In the genomic region with DNA sequence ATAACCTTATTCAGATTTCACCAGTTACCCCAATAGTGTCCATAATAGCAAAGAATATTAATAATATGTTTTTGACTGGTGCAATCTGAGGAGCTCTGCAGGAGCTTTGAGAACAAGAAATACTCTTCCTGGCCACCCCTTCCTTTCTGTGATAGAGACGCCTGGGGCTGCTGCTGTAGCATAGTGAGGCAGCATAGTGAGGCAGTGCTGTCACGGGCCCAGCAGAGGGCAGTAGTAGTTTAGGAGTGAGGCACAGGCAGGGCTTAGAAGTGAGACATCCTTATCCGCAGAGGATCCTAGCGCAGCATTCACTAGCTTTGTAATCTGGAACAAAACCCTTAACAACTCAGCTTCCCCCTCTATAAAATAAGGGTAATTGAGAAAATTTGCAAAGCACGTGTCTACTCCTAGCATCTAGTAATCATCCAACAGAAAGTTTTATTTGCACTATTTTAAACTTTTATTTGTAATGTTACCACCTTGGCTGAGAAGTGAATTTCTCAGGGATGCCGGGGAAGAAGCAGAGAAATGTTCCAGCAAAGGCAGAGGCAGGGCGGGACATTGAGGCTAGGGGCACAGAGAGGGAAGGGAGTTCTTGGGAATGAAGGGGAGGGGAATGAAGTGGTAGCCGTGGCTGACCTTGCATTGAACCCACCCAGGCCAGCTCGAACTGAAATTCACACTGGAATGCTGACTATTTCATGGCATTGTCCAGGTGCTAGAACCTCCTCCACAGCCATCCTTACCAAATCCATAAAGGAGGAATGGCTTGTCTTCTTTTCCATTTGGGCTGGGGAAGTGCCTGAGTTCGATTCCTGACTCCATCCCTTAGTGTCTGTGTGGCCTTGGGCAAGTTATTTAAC, we compare ENCODE assay signal across 8 cellular contexts.
DNase-seq lines count a peak whose midpoint lies in the region; ATAC-seq, FAIRE-seq and TF ChIP-seq lines count a peak whose summit lies in the region.

No MANE protein-coding gene starts in this region.

- intact Hi-C loops in pancreas (cut with DNase I): loop anchor here in 1 of 3 donors (10.0 kb wide), 1 partner anchor 239 kb away; no protein-coding TSS in a partner anchor
- intact Hi-C loops in transverse colon (cut with DNase I; ENCODE audit: low total_unique reads): no loop called here

- H3K27me3 ChIP-seq in SJCRH30 (no peaks in the 10 kb centered on the region), gastroesophageal sphincter (no peaks in the 10 kb centered on the region), pancreas (no peaks in the 10 kb centered on the region), transverse colon (no peaks in the 10 kb centered on the region)

- H3K27ac ChIP-seq in SJCRH30: no peak overlapping the region
- no peak overlapping the region for H3K27ac ChIP-seq in gastroesophageal sphincter
- H3K27ac ChIP-seq in pancreas: no peak overlapping the region
- H3K27ac ChIP-seq in transverse colon: no peak overlapping the region

- H3K36me3 ChIP-seq in SJCRH30 (no peaks in the 10 kb centered on the region), gastroesophageal sphincter (peaks cover 0 to 13% of the 10 kb centered on the region in 2 donors), pancreas (no peaks in the 10 kb centered on the region), transverse colon (no peaks in the 10 kb centered on the region)

- DNase-seq in H54 (ENCODE audit: insufficient read length, low spot score) (peak; percentile 71), M059J (ENCODE audit: low read depth) (peak; percentile 78), SJCRH30 (peak; percentile 71 to 82), pancreas (peak; percentile 39 to 78 (median 62)), transverse colon (peak; percentile 69)
- DNase-seq in activated effector memory CD4-positive, alpha-beta T cell treated with anti-CD3 and anti-CD28 coated beads, Interleukin-2, amount 50 U/mL, for 16 hours: peak; percentile 86

- H3K9me3 ChIP-seq in SJCRH30 (replicated peaks) (no peaks in the 10 kb centered on the region), gastroesophageal sphincter (no peaks in the 10 kb centered on the region), pancreas (no peaks in the 10 kb centered on the region), transverse colon (no peaks in the 10 kb centered on the region)

- no peak for TF ChIP-seq EP300 in gastroesophageal sphincter (IDR thresholded peaks at IDR 0.05)
- TF ChIP-seq EP300 in transverse colon (IDR thresholded peaks at IDR 0.05; ENCODE audit: low read depth): no peak

- TF ChIP-seq POLR2A in H54 (IDR thresholded peaks at IDR 0.05; ENCODE audit: low read depth, low read length) (no peak), gastroesophageal sphincter (IDR thresholded peaks at IDR 0.05) (no peak), transverse colon (IDR thresholded peaks at IDR 0.05) (no peak)

- H3K4me1 ChIP-seq in SJCRH30 (no peaks in the 10 kb centered on the region), gastroesophageal sphincter (peaks cover 0 to 7% (median 0%) of the 10 kb centered on the region in 3 donors), pancreas (peaks cover 0 to 9% (median 0%) of the 10 kb centered on the region in 3 donors), transverse colon (peaks cover 0 to 8% (median 6%) of the 10 kb centered on the region in 4 donors)

- 22 to 29% methylated on average over 8 to 10 of the region's 10 CpGs for WGBS in gastroesophageal sphincter (ENCODE audit: low coverage in 1 of 2), 2 donors
- WGBS in pancreas, 2 donors: 26 to 35% methylated on average over 10 of the region's 10 CpGs
- WGBS in transverse colon (ENCODE audit: low coverage in 1 of 2), 2 donors: 21 to 39% methylated on average over 4 to 10 of the region's 10 CpGs

- peak; percentile 92 for ATAC-seq in gastroesophageal sphincter
- peak; percentile 77 to 95 (median 90) for ATAC-seq in pancreas

- peak; percentile 62 to 83 (median 68) for TF ChIP-seq CTCF in gastroesophageal sphincter (IDR thresholded peaks at IDR 0.05)
- TF ChIP-seq CTCF in pancreas (IDR thresholded peaks at IDR 0.05): peak; percentile 45 to 76 (median 72)
- peak; percentile 72 to 83 (median 77) for TF ChIP-seq CTCF in transverse colon (IDR thresholded peaks at IDR 0.05)

- in situ Hi-C loops in transverse colon (cut with MboI; ENCODE audit: low pct_ligation_motif_present in 1 of 4, low pct_unique_long_range_greater_than_20kb in 1 of 4, low sequenced_read_pairs in 3 of 4): loop anchor here in 1 of 4 donors (25.0 kb wide), 1 partner anchor 232 kb away; no protein-coding TSS in a partner anchor

- FAIRE-seq in G401.6 (lab: Jason Lieb, UNC) (peak; percentile 63), H54 (lab: Jason Lieb, UNC) (peak; percentile 76), pancreas (lab: Jason Lieb, UNC) (no peak)

- H3K4me3 ChIP-seq in SJCRH30: no peak overlapping the region
- no peak overlapping the region for H3K4me3 ChIP-seq in gastroesophageal sphincter
- H3K4me3 ChIP-seq in pancreas: no peak overlapping the region
- H3K4me3 ChIP-seq in transverse colon: no peak overlapping the region
